In genomic region chr6:98845201-98846020, GRCh38 we compare ENCODE assay signal across 8 cellular contexts. TPM values are rescaled to one million over a fixed set of nuclear protein-coding genes. Genes with fewer than 3 reads are reported as not detected.
DNase-seq lines count a peak whose midpoint lies in the region; ATAC-seq and TF ChIP-seq lines count a peak whose summit lies in the region.

No MANE protein-coding gene starts in this region.

- ATAC-seq in GM21786 (IDR thresholded peaks at IDR 0.05; ENCODE audit: unreplicated experiment), result peak; percentile 52

- no peak for TF ChIP-seq POLR2A in Peyer's patch (IDR thresholded peaks at IDR 0.05)
- no peak for TF ChIP-seq POLR2A in thyroid gland (IDR thresholded peaks at IDR 0.05)

- intact Hi-C loops in thyroid gland (cut with DNase I), result no loop called here

- peaks cover 14% of the 10 kb centered on the region for H3K27me3 Mint-ChIP-seq in neural progenitor cell (ENCODE audit: insufficient read depth, low read depth)

- peak overlapping the region; percentile 70 for H3K27ac Mint-ChIP-seq in neural progenitor cell

- TF ChIP-seq CTCF in KMS-11 (conservative IDR thresholded peaks at IDR 0.05; ENCODE audit: low read depth, low read length) (peak; percentile 81), Peyer's patch (IDR thresholded peaks at IDR 0.05) (peak in 5 of 6 experiments; percentile 26 to 81 (median 73)), neural progenitor cell (IDR thresholded peaks at IDR 0.05) (peak; percentile 93), thyroid gland (IDR thresholded peaks at IDR 0.05) (peak; percentile 45 to 90 (median 72))

- H3K79me2 ChIP-seq in KMS-11 (ENCODE audit: insufficient read depth, low read depth) (no peaks in the 10 kb centered on the region), neural progenitor cell (ENCODE audit: low read depth) (no peaks in the 10 kb centered on the region)

- H4K20me1 ChIP-seq in KMS-11 (ENCODE audit: insufficient read depth), result no peaks in the 10 kb centered on the region
- H4K20me1 ChIP-seq in neural progenitor cell (ENCODE audit: low read depth), result peaks cover 38% of the 10 kb centered on the region

- H3K9me3 ChIP-seq in Peyer's patch (no peaks in the 10 kb centered on the region), neural progenitor cell (ENCODE audit: low read depth) (no peaks in the 10 kb centered on the region), thyroid gland (no peaks in the 10 kb centered on the region)

- no peaks in the 10 kb centered on the region for H3K9me3 Mint-ChIP-seq in neural progenitor cell

- peaks cover 44% of the 10 kb centered on the region for H3K4me1 Mint-ChIP-seq in neural progenitor cell

- H3K36me3 Mint-ChIP-seq in neural progenitor cell, result peaks cover 53% of the 10 kb centered on the region

- H3K4me1 ChIP-seq in KMS-11 (ENCODE audit: low read depth, poor library complexity, severe bottlenecking) (peaks cover 3% of the 10 kb centered on the region), Peyer's patch (peaks cover 0 to 33% (median 8%) of the 10 kb centered on the region in 4 donors), neural progenitor cell (peaks cover 40% of the 10 kb centered on the region), thyroid gland (peaks cover 20 to 29% of the 10 kb centered on the region in 2 donors)

- H3K4me3 ChIP-seq in KMS-11 (IDR thresholded peaks at IDR 0.05; ENCODE audit: insufficient read depth, low read depth, low read length) (no peak overlapping the region), Peyer's patch (peak overlapping the region in 3 of 4 donors; percentile 24 to 32 (median 32)), neural progenitor cell (peak overlapping the region; percentile 52), thyroid gland (replicated peaks in 1 of 3) (peak overlapping the region in 1 of 3 donors; percentile 3)

- no peak overlapping the region for H3K27ac ChIP-seq in KMS-11
- H3K27ac ChIP-seq in Peyer's patch, result no peak overlapping the region
- H3K27ac ChIP-seq in neural progenitor cell, result no peak overlapping the region
- H3K27ac ChIP-seq in thyroid gland, result no peak overlapping the region

- peak overlapping the region; percentile 12; the same call in 1 of the 2 replicates for H3K9ac ChIP-seq in KMS-11
- H3K9ac ChIP-seq in neural progenitor cell, result no peak overlapping the region

- WGBS in thyroid gland, 2 donors, result 2% methylated on average over 38 to 44 of the region's 50 CpGs

- H3K4me2 ChIP-seq in KMS-11, result peak overlapping the region; percentile 45; the same call in 1 of the 2 replicates
- peak overlapping the region; percentile 80 for H3K4me2 ChIP-seq in neural progenitor cell

- no peaks in the 10 kb centered on the region for H3K27me3 ChIP-seq in KMS-11 (ENCODE audit: insufficient read depth, low read depth)
- peaks cover 0 to 58% of the 10 kb centered on the region in 2 donors for H3K27me3 ChIP-seq in Peyer's patch
- peaks cover 90% of the 10 kb centered on the region for H3K27me3 ChIP-seq in neural progenitor cell
- H3K27me3 ChIP-seq in thyroid gland, result peaks cover 46% of the 10 kb centered on the region

- no peaks in the 10 kb centered on the region for H3K36me3 ChIP-seq in KMS-11 (ENCODE audit: insufficient read depth)
- no peaks in the 10 kb centered on the region for H3K36me3 ChIP-seq in Peyer's patch
- no peaks in the 10 kb centered on the region for H3K36me3 ChIP-seq in neural progenitor cell
- H3K36me3 ChIP-seq in thyroid gland, result no peaks in the 10 kb centered on the region

- DNase-seq in Daoy (ENCODE audit: low read depth) (peak; percentile 89), Peyer's patch (peak; percentile 42 to 83 (median 80)), fibroblast of the conjunctiva (ENCODE audit: low read depth) (peak; percentile 69), neural progenitor cell (ENCODE audit: low spot score) (peak; percentile 94), thyroid gland (peak; percentile 70 to 72)
- peak; percentile 46 for DNase-seq in activated T-helper 9 cell treated with anti-CD3 and anti-CD28 coated beads, Interleukin-2, amount 50 U/mL, for 16 hours (ENCODE audit: low read depth)

- H2AFZ ChIP-seq in KMS-11 (ENCODE audit: low read depth) (peak overlapping the region; percentile 38; the same call in 1 of the 2 replicates), neural progenitor cell (replicated peaks) (peak overlapping the region; percentile 45)

- H3F3A ChIP-seq in neural progenitor cell (ENCODE audit: low read depth), result peaks cover 22% of the 10 kb centered on the region

- peak overlapping the region; percentile 94 for H3K4me3 Mint-ChIP-seq in neural progenitor cell

RNA-seq across cellular contexts. Expression of gene POU3F2, which starts 11.0 kb away (rescaled TPM):
- 0.63 and 0.77 TPM in 2 replicates for total RNA-seq in Daoy (2014; rRNA removed; shearing (Covaris generic))
- total RNA-seq in Peyer's patch (not detected), neural progenitor cell (ENCODE audit: low replicate concordance) (8.8 and 12.2 TPM in 2 replicates), thyroid gland (not detected)
